In genomic region chr22:46335201-46336118, GRCh38 we compare ENCODE assay signal across 8 cellular contexts. TPM values are rescaled to one million over a fixed set of nuclear protein-coding genes. Genes with fewer than 3 reads are reported as not detected.
DNase-seq lines count a peak whose midpoint lies in the region; ATAC-seq and TF ChIP-seq lines count a peak whose summit lies in the region.

TSS of gene TRMU (plus strand) at chr22:46335714. CDS start at chr22:46335765, 51 bp downstream.

- TF ChIP-seq CTCF in heart left ventricle (IDR thresholded peaks at IDR 0.05) (peak in 2 of 12 donors; percentile 3 to 29), transverse colon (IDR thresholded peaks at IDR 0.05) (peak in 1 of 5 experiments; percentile 6)

- in situ Hi-C loops in transverse colon (cut with MboI; ENCODE audit: low pct_ligation_motif_present in 1 of 4, low pct_unique_long_range_greater_than_20kb in 1 of 4, low sequenced_read_pairs in 3 of 4), result no loop called here

- H3K9me3 ChIP-seq in ES-I3 (ENCODE audit: control insufficient read depth, insufficient read depth, low read length) (no peaks in the 10 kb centered on the region), MG63 (no peaks in the 10 kb centered on the region), adipocyte (ENCODE audit: control insufficient read depth, low read length) (no peaks in the 10 kb centered on the region), heart left ventricle (no peaks in the 10 kb centered on the region), transverse colon (no peaks in the 10 kb centered on the region)

- H3K36me3 ChIP-seq in ES-I3 (ENCODE audit: insufficient read depth, low read length) (peaks cover 10% of the 10 kb centered on the region), MG63 (peaks cover 57% of the 10 kb centered on the region), adipocyte (ENCODE audit: control insufficient read depth, insufficient read depth, low read length, severe bottlenecking) (peaks cover 29% of the 10 kb centered on the region), heart left ventricle (peaks cover 2 to 30% (median 28%) of the 10 kb centered on the region in 9 donors), transverse colon (peaks cover 0 to 19% (median 7%) of the 10 kb centered on the region in 4 donors)

- peak within 1 kb of the TSS; percentile 96 for H3K9ac ChIP-seq in ES-I3 (ENCODE audit: low read depth, low read length)
- H3K9ac ChIP-seq in adipocyte (ENCODE audit: low read length), result peak within 1 kb of the TSS; percentile 96

- DNase-seq in H4 (ENCODE audit: low spot score) (peak; percentile 68), MG63 (peak; percentile 88), SW480 (ENCODE audit: low spot score) (peak; percentile 80), adipocyte (ENCODE audit: low read depth) (peak; percentile 96), heart left ventricle (peak; percentile 90 to 93 (median 92)), pons (ENCODE audit: low spot score) (peak; percentile 67), transverse colon (peak; percentile 88)

- TF ChIP-seq POLR2A in heart left ventricle (IDR thresholded peaks at IDR 0.05) (peak in 1 of 2 donors; percentile 78), transverse colon (IDR thresholded peaks at IDR 0.05) (peak; percentile 76)

- no peaks in the 10 kb centered on the region; the same call in 1 of the 2 replicates for H3K4me1 ChIP-seq in ES-I3 (ENCODE audit: insufficient read depth, low read length)
- H3K4me1 ChIP-seq in adipocyte (ENCODE audit: control insufficient read depth, insufficient read depth, low read length), result peaks cover 15% of the 10 kb centered on the region
- peaks cover 0 to 30% (median 19%) of the 10 kb centered on the region in 12 donors for H3K4me1 ChIP-seq in heart left ventricle
- H3K4me1 ChIP-seq in transverse colon, result peaks cover 7 to 15% (median 10%) of the 10 kb centered on the region in 4 donors

- H3K27me3 ChIP-seq in MG63 (no peaks in the 10 kb centered on the region), adipocyte (replicated peaks; ENCODE audit: control insufficient read depth, insufficient read depth, low read length) (no peaks in the 10 kb centered on the region), heart left ventricle (no peaks in the 10 kb centered on the region), transverse colon (no peaks in the 10 kb centered on the region)

- peak; percentile 86 to 95 (median 94) for ATAC-seq in heart left ventricle

- H3K4me3 ChIP-seq in MG63, result peak within 1 kb of the TSS; percentile 92
- peak within 1 kb of the TSS; percentile 96 for H3K4me3 ChIP-seq in adipocyte (ENCODE audit: low read length)
- peak within 1 kb of the TSS; percentile 71 to 99 (median 94) for H3K4me3 ChIP-seq in heart left ventricle
- H3K4me3 ChIP-seq in transverse colon, result peak within 1 kb of the TSS; percentile 72 to 93 (median 82)

- no peak for TF ChIP-seq EP300 in transverse colon (IDR thresholded peaks at IDR 0.05; ENCODE audit: low read depth)

- peak within 1 kb of the TSS; percentile 64 to 99 (median 94) for H3K27ac ChIP-seq in heart left ventricle
- H3K27ac ChIP-seq in transverse colon, result peak within 1 kb of the TSS; percentile 84 to 92 (median 90)

- WGBS in heart left ventricle, 4 donors, result 1% methylated on average over 65 to 93 of the region's 93 CpGs
- 0 to 2% methylated on average over 3 to 69 of the region's 93 CpGs for WGBS in transverse colon (ENCODE audit: low coverage in 1 of 2), 2 donors

- intact Hi-C loops in heart left ventricle (cut with DNase I) (no loop called here), transverse colon (cut with DNase I; ENCODE audit: low total_unique reads) (no loop called here)

RNA-seq across cellular contexts. Expression of gene TRMU, which starts in this region (rescaled TPM):
- 37.0 and 39.5 TPM in 2 replicates for total RNA-seq in H4 (2014; rRNA removed; shearing (Covaris generic))
- 53.9 and 62.1 TPM in 2 replicates for total RNA-seq in MG63 (2014; rRNA removed; shearing (Covaris generic); ENCODE audit: low replicate concordance)
- total RNA-seq in heart left ventricle (10 to 100 TPM; 24.3 to 43.7 (median 32.5) TPM), transverse colon (10 to 100 TPM; 33.7 to 90.0 (median 38.5) TPM)
- 10 to 100 TPM; 47.8 to 48.7 TPM for polyA plus RNA-seq in heart left ventricle

Comparison
In these comparisons a context has a peak if more than half of its experiments do, and no peak if none do; other contexts are left out.
1. Peak in every context shown above with its lines: DNase-seq, ATAC-seq, H3K4me3 ChIP-seq and H3K27ac ChIP-seq.